ENCODE assay signal across 8 cellular contexts in genomic region chr15:76905855-76906254, GRCh38. TPM values are rescaled to one million over a fixed set of nuclear protein-coding genes. Genes with fewer than 3 reads are reported as not detected.
A peak's percentile ranks its signal among the peaks of the same experiment; 100 is the strongest.
DNase-seq lines count a peak whose midpoint lies in the region; ATAC-seq and TF ChIP-seq lines count a peak whose summit lies in the region.

No MANE protein-coding gene starts in this region.

- TF ChIP-seq CTCF in heart left ventricle (IDR thresholded peaks at IDR 0.05) (no peak), body of pancreas (IDR thresholded peaks at IDR 0.05) (no peak), mesothelial cell of epicardium (IDR thresholded peaks at IDR 0.05; ENCODE audit: unreplicated experiment) (no peak)

- 28 to 36% (median 30%) methylated on average over 9 of the region's 9 CpGs for WGBS in heart left ventricle, 4 donors
- WGBS in body of pancreas, 2 donors = 26 to 27% methylated on average over 9 of the region's 9 CpGs
- WGBS in urinary bladder = 17% methylated on average over 9 of the region's 9 CpGs

- peak overlapping the region; percentile 93 for H3K4me3 Mint-ChIP-seq in mesothelial cell of epicardium

- H3K4me3 ChIP-seq in heart left ventricle (peak overlapping the region; percentile 67 to 98 (median 86)), body of pancreas (no peak overlapping the region), urinary bladder (ENCODE audit: low read depth, low read length) (peak overlapping the region; percentile 87)

- H3K4me1 Mint-ChIP-seq in mesothelial cell of epicardium = peaks cover 31% of the 10 kb centered on the region

- no peaks in the 10 kb centered on the region for H3K9me3 Mint-ChIP-seq in mesothelial cell of epicardium

- H3K9me3 ChIP-seq in heart left ventricle (peaks cover 0 to 6% (median 0%) of the 10 kb centered on the region in 12 donors), body of pancreas (no peaks in the 10 kb centered on the region)

- no peaks in the 10 kb centered on the region for H3K27me3 ChIP-seq in heart left ventricle
- H3K27me3 ChIP-seq in body of pancreas = no peaks in the 10 kb centered on the region

- intact Hi-C loops in heart left ventricle (cut with DNase I) = loop anchor here in 1 of 10 donors (2.0 kb wide), 1 partner anchor 25 kb away; the partner anchor contains the start of gene RCN2
- intact Hi-C loops in cardiac septum (cut with DNase I) = loop anchor here (1.0 kb wide), 1 partner anchor 25 kb away; the partner anchor contains the start of gene RCN2
- intact Hi-C loops in body of pancreas (cut with DNase I) = no loop called here

- DNase-seq in heart left ventricle = peak in 1 of 5 donors; percentile 15
- DNase-seq in cardiac septum (ENCODE audit: low spot score) = no peak
- DNase-seq in body of pancreas = peak in 2 of 4 donors; percentile 7 to 14
- no peak for DNase-seq in mesothelial cell of epicardium (ENCODE audit: low spot score in 2 of 2, unreplicated experiment in 2 of 2)

- H3K27ac Mint-ChIP-seq in mesothelial cell of epicardium = peak overlapping the region; percentile 96

- H3K36me3 Mint-ChIP-seq in mesothelial cell of epicardium = no peaks in the 10 kb centered on the region

- H3K36me3 ChIP-seq in heart left ventricle (no peaks in the 10 kb centered on the region), body of pancreas (replicated peaks in 1 of 2; ENCODE audit: insufficient read depth in 1 of 2, low read depth in 2 of 2) (no peaks in the 10 kb centered on the region), urinary bladder (ENCODE audit: insufficient read depth) (no peaks in the 10 kb centered on the region)

- H3K4me1 ChIP-seq in heart left ventricle (peaks cover 0 to 34% (median 23%) of the 10 kb centered on the region in 12 donors), body of pancreas (peaks cover 30% of the 10 kb centered on the region), urinary bladder (ENCODE audit: insufficient read depth) (no peaks in the 10 kb centered on the region)

- ATAC-seq in heart left ventricle (peak in 1 of 4 donors; percentile 25), body of pancreas (peak; percentile 3), GM19455 (IDR thresholded peaks at IDR 0.05; ENCODE audit: unreplicated experiment) (no peak), GM21360 (IDR thresholded peaks at IDR 0.05; ENCODE audit: unreplicated experiment) (no peak), HG03095 (IDR thresholded peaks at IDR 0.05; ENCODE audit: unreplicated experiment) (no peak)

- H3K27ac ChIP-seq in heart left ventricle = peak overlapping the region; percentile 78 to 96 (median 91)
- peak overlapping the region; percentile 87 to 95 (median 90) for H3K27ac ChIP-seq in body of pancreas
- no peak overlapping the region for H3K27ac ChIP-seq in urinary bladder (ENCODE audit: low read depth)

- TF ChIP-seq POLR2A in heart left ventricle (IDR thresholded peaks at IDR 0.05) (no peak), body of pancreas (IDR thresholded peaks at IDR 0.05) (no peak)

- H3K27me3 Mint-ChIP-seq in mesothelial cell of epicardium (ENCODE audit: low read depth) = no peaks in the 10 kb centered on the region

RNA-seq across cellular contexts. Expression of gene SCAPER, which starts 0.7 kb away (rescaled TPM):
- 10 to 100 TPM; 27.7 to 53.9 (median 41.5) TPM for total RNA-seq in heart left ventricle
- polyA plus RNA-seq in heart left ventricle = 10 to 100 TPM in 1 of 2 donors, 1 to 10 TPM in 1; 6.7 to 12.0 TPM
- total RNA-seq in cardiac septum = 31.9 TPM
- 10 to 100 TPM; 22.1 to 46.2 TPM for total RNA-seq in body of pancreas
- total RNA-seq in mesothelial cell of epicardium = 33.8 to 35.9 TPM (median 34.4 TPM) in 3 replicates
- 38.3 TPM for total RNA-seq in urinary bladder
- 15.1 TPM for polyA plus RNA-seq in urinary bladder

RNA-seq across cellular contexts. Expression of gene RCN2, which starts 25.7 kb away (rescaled TPM):
- total RNA-seq in heart left ventricle (10 to 100 TPM; 22.2 to 32.9 (median 28.7) TPM), cardiac septum (30.3 TPM), body of pancreas (10 to 100 TPM; 22.8 to 25.1 TPM), mesothelial cell of epicardium (111 to 115 TPM (median 112 TPM) in 3 replicates), urinary bladder (108 TPM)
- polyA plus RNA-seq in heart left ventricle (10 to 100 TPM; 17.3 to 38.6 TPM), urinary bladder (42.9 TPM)

Comparison
In these comparisons a context has a peak if more than half of its experiments do, and no peak if none do; other contexts are left out.
1. H3K4me3 ChIP-seq: peak in heart left ventricle (12 of 12) and urinary bladder (single experiment); none in body of pancreas (0 of 2).